Comparison of ENCODE assay signal across 8 cellular contexts in the genomic region with DNA sequence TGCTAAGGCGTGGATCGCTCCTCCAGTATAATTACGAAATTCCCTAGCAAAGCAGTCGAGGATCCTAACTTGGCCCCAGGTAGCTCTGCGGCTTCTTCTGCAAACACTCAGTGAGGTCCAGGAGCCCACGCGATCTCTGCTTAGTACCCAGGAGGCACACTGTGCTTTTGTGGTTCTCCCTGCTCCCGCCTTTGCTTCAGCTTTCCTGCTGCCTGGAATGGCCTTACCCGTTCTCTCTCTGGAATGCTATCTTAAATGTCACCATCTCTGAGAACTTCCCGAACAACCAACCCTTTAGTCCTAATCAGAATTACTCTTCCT.
DNase-seq lines count a peak whose midpoint lies in the region; ATAC-seq and TF ChIP-seq lines count a peak whose summit lies in the region.

No MANE protein-coding gene starts in this region.

- H3K4me3 ChIP-seq in AG09309 (ENCODE audit: control insufficient read depth, low read depth, low read length) (peak overlapping the region; percentile 100), astrocyte of the spinal cord (ENCODE audit: low read depth, low read length) (peak overlapping the region; percentile 99)

- in situ Hi-C loops in astrocyte of the spinal cord (cut with HindIII; ENCODE audit: low sequenced_read_pairs) = no loop called here

- no peak for TF ChIP-seq CTCF in AG09309 (IDR thresholded peaks at IDR 0.05; ENCODE audit: control insufficient read depth, insufficient read depth, low read depth, low read length, missing control alignments)
- TF ChIP-seq CTCF in astrocyte of the spinal cord (IDR thresholded peaks at IDR 0.05; ENCODE audit: low read depth, low read length) = no peak

- DNase-seq in AG09309 (ENCODE audit: low read depth) (no peak), NCI-H128 (lab: John Stamatoyannopoulos, UW; ENCODE audit: unreplicated experiment) (peak; percentile 5), astrocyte of the spinal cord (ENCODE audit: low read depth, low spot score) (no peak), inferior parietal cortex (ENCODE audit: extremely low spot score) (peak; percentile 35), medulla oblongata (ENCODE audit: extremely low spot score) (no peak)
- peak; percentile 11 for DNase-seq in stimulated activated CD4-positive, alpha-beta T cell treated with anti-CD3 and anti-CD28 coated beads, Interleukin-4, amount 100 ng/mL, for 24 hours

- ATAC-seq in GM18867 (IDR thresholded peaks at IDR 0.05; ENCODE audit: unreplicated experiment) (peak; percentile 2), GM21576 (IDR thresholded peaks at IDR 0.05; ENCODE audit: unreplicated experiment) (no peak)

Comparison
In these comparisons a context has a peak if more than half of its experiments do, and no peak if none do; other contexts are left out.
1. DNase-seq: peak in NCI-H128 (single experiment), inferior parietal cortex (single experiment) and stimulated activated CD4-positive, alpha-beta T cell treated with anti-CD3 and anti-CD28 coated beads, Interleukin-4, amount 100 ng/mL, for 24 hours (single experiment); none in AG09309 (single experiment), astrocyte of the spinal cord (single experiment) and medulla oblongata (single experiment).